6 cellular contexts compared by ENCODE assay signal in the genomic region with DNA sequence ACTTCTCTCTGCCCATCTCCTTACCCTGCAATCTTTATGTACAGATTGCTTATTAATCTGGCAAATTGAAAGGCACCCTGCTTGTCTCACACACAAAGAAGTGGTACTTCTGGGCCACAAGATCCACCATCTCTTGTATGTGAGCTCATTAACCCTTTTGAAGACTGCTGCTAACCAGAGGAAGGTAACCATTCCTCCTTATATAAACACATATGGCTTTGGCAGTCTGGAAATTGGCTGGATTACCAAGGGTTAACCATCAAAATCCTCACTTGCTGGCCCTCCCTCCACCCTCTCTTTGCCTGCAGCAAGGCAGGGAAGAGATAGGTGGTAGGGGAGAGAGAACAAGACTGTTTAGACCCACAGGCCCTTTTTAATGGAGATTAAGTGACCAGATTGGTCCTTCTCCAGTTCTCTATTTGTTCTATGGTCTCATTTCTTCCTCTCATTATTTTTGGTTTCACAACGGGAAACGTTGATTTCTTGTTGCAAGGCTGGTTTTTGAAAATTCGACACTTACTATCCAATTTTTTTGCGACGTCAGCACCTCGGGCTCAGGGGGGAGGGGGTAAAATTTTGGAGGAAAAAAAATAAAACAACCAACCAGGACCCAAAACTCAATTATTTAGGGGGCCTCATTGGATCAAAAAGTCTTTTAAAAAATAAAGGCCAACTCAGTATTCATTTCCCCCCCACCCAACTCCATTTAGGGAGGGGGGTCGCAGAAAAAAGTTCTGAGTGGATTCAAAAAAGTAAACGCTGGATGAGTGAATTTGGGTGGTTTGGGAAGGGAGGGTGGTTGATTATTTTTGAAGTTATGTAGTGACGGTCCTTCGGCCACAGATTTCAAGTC. TPM values are rescaled to one million over a fixed set of nuclear protein-coding genes. Genes with fewer than 3 reads are reported as not detected.
DNase-seq lines count a peak whose midpoint lies in the region; TF ChIP-seq lines count a peak whose summit lies in the region.

No MANE protein-coding gene starts in this region.

- peak in 1 of 4 donors; percentile 12 for TF ChIP-seq POLR2A in esophagus squamous epithelium (IDR thresholded peaks at IDR 0.05)

- H3K36me3 ChIP-seq in SK-N-MC (ENCODE audit: insufficient read depth, low read length) = peaks cover 35% of the 10 kb centered on the region
- peaks cover 3 to 32% (median 18%) of the 10 kb centered on the region in 3 donors for H3K36me3 ChIP-seq in esophagus squamous epithelium

- whole genome bisulfite sequencing in esophagus squamous epithelium, 2 donors = 0 to 1% methylated on average over 10 of the region's 10 CpGs

- peak overlapping the region; percentile 100 for H3K9ac ChIP-seq in SK-N-MC (ENCODE audit: insufficient read length)

- H3K4me3 ChIP-seq in SK-N-MC (peak overlapping the region; percentile 99), esophagus squamous epithelium (peak overlapping the region; percentile 61 to 92 (median 74)), skeletal muscle cell (ENCODE audit: low read depth, low read length) (peak overlapping the region; percentile 86)

- no peak for TF ChIP-seq CTCF in esophagus squamous epithelium (IDR thresholded peaks at IDR 0.05)

- H3K9me3 ChIP-seq in SK-N-MC (ENCODE audit: low read depth, low read length) = no peaks in the 10 kb centered on the region
- H3K9me3 ChIP-seq in esophagus squamous epithelium = no peaks in the 10 kb centered on the region

- peaks cover 6 to 54% (median 30%) of the 10 kb centered on the region in 3 donors for H3K4me1 ChIP-seq in esophagus squamous epithelium

- H3K27ac ChIP-seq in SK-N-MC (peak overlapping the region; percentile 100), esophagus squamous epithelium (peak overlapping the region; percentile 95 to 98 (median 98))

- no peaks in the 10 kb centered on the region for H3K27me3 ChIP-seq in esophagus squamous epithelium

- intact Hi-C loops in esophagus squamous epithelium (cut with DNase I) = no loop called here

- DNase-seq in SKM-1 treated with dmso at 0.1 percent for 144 hours (lab: John Stamatoyannopoulos, UW; ENCODE audit: unreplicated experiment) = peak; percentile 30
- DNase-seq in SKM-1 (lab: John Stamatoyannopoulos, UW; ENCODE audit: unreplicated experiment) = no peak
- no peak for DNase-seq in SK-N-MC (ENCODE audit: low read depth, low spot score)
- DNase-seq in esophagus squamous epithelium (lab: John Stamatoyannopoulos, UW) = no peak
- DNase-seq in skeletal muscle cell (ENCODE audit: low read depth) = no peak
- DNase-seq in OCI-M2 (lab: John Stamatoyannopoulos, UW; ENCODE audit: unreplicated experiment) = no peak

RNA-seq across cellular contexts. Expression of a gene that starts 0.9 kb away (rescaled TPM):
- 10 to 100 TPM; 24.2 to 32.6 (median 25.9) TPM for total RNA-seq in esophagus squamous epithelium

RNA-seq across cellular contexts. Expression of a gene that starts 1.5 kb away (rescaled TPM):
- total RNA-seq in esophagus squamous epithelium = 10 to 100 TPM; 31.0 to 56.3 (median 40.6) TPM

RNA-seq across cellular contexts. Expression of a gene that starts 10.5 kb away (rescaled TPM):
- total RNA-seq in esophagus squamous epithelium = 1 to 10 TPM; 5.0 to 6.7 (median 6.3) TPM

RNA-seq across cellular contexts. Expression of a gene that starts 30.7 kb away (rescaled TPM):
- total RNA-seq in esophagus squamous epithelium = 10 to 100 TPM in 3 of 4 donors, 1 to 10 TPM in 1; 8.3 to 17.5 (median 12.7) TPM

RNA-seq across cellular contexts. Expression of a gene that starts 44.9 kb away (rescaled TPM):
- total RNA-seq in esophagus squamous epithelium = 10 to 100 TPM; 31.0 to 42.3 (median 36.0) TPM
